Comparison of ENCODE assay signal across 12 cellular contexts in genomic region chr19:51416422-51416821, GRCh38. TPM values are rescaled to one million over a fixed set of nuclear protein-coding genes. Genes with fewer than 3 reads are reported as not detected.
"Had no signal": no experiment of that assay in that cellular context is flagged by ENCODE, and none has a peak within 500 bp of the region (broad histone marks: within the 10 kb centered on the region; RNA-seq: fewer than 3 reads in every experiment).

No MANE protein-coding gene starts in this region.

RNA-seq across cellular contexts. Expression of gene SIGLEC10, which starts 1.0 kb away (rescaled TPM):
- total RNA-seq: activated naive CD8-positive, alpha-beta T cell treated with anti-CD3 and anti-CD28 coated beads for 36 hours; M059J; RPMI7951; SJCRH30 had no signal

RNA-seq across cellular contexts. Expression of gene C19orf84, which starts 26.0 kb away (rescaled TPM):
- total RNA-seq: activated CD8-positive, alpha-beta T cell treated with anti-CD3 and anti-CD28 coated beads for 36 hours; activated T-helper 17 cell treated with anti-CD3 and anti-CD28 coated beads, Interleukin-2, amount 50 U/mL, for 72 hours; aorta; M059J; RPMI7951; SJCRH30; T-helper 2 cell treated with Interferon-gamma antibody and Interleukin-4, amounts not matched to agents 100 ng/mL and 5 ng/mL, for 36 hours had no signal
- polyA plus RNA-seq: aorta had no signal

RNA-seq across cellular contexts. Expression of gene LIM2, which starts 28.6 kb away (rescaled TPM):
- total RNA-seq: activated CD4-positive, alpha-beta T cell treated with anti-CD3 and anti-CD28 coated beads, Interleukin-2, amount 10 ng/mL, durations not matched to agents 24 days and 14 days; activated naive CD8-positive, alpha-beta T cell treated with anti-CD3 and anti-CD28 coated beads for 36 hours; aorta; M059J; RPMI7951; SJCRH30; T-helper 1 cell treated with Interleukin-12 subunit alpha and Interleukin-12 subunit beta and Interleukin-4 antibody, amounts not matched to agents 30 ng/mL and 1 ng/mL, for 36 hours had no signal
- polyA plus RNA-seq: aorta had no signal

RNA-seq across cellular contexts. Expression of gene SIGLEC8, which starts 41.8 kb away (rescaled TPM):
- total RNA-seq: activated CD8-positive, alpha-beta memory T cell treated with anti-CD3 and anti-CD28 coated beads for 36 hours; activated CD8-positive, alpha-beta T cell treated with anti-CD3 and anti-CD28 coated beads for 36 hours; activated naive CD8-positive, alpha-beta T cell treated with anti-CD3 and anti-CD28 coated beads for 36 hours; activated T-cell treated with anti-CD3 and anti-CD28 coated beads, Interleukin-2, amount 50 U/mL, for 72 hours; activated T-helper 17 cell treated with anti-CD3 and anti-CD28 coated beads, Interleukin-2, amount 50 U/mL, for 72 hours; M059J; RPMI7951; SJCRH30; T-helper 1 cell treated with Interleukin-12 subunit alpha and Interleukin-12 subunit beta and Interleukin-4 antibody, amounts not matched to agents 30 ng/mL and 1 ng/mL, for 36 hours; T-helper 2 cell treated with Interferon-gamma antibody and Interleukin-4, amounts not matched to agents 100 ng/mL and 5 ng/mL, for 36 hours had no signal

RNA-seq across cellular contexts. Expression of gene NKG7, which starts 44.0 kb away (rescaled TPM):
- total RNA-seq: M059J, RPMI7951, SJCRH30 had no signal
